23 cellular contexts compared by ENCODE assay signal in the genomic region with DNA sequence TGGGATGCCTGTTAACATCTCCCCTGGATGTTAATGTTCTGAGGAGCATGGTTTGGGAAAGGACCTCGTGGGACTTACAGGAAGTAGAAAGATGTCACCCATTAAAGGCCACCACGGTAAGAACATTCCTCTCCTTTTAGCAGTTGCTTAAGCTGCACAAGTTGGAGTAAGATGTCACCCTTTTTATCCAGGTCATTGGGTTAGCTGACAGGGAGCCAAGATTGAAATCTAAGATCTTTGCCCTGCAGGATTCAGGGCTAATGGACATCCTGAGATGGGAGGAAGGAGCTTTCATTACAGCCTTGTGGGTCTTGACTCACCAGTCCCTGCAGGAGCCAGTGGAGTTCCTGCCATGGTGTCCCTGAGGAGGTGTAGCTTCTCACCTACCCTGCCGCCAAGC. TPM values are rescaled to one million over a fixed set of nuclear protein-coding genes. Genes with fewer than 3 reads are reported as not detected.
DNase-seq lines count a peak whose midpoint lies in the region; ATAC-seq, FAIRE-seq and TF ChIP-seq lines count a peak whose summit lies in the region.
"Had no signal": no experiment of that assay in that cellular context is flagged by ENCODE, and none has a peak within 500 bp of the region (broad histone marks: within the 10 kb centered on the region; RNA-seq: fewer than 3 reads in every experiment).

No MANE protein-coding gene starts in this region.

- no peak overlapping the region for H3K4me2 ChIP-seq in GM12878 (ENCODE audit: control insufficient read depth, insufficient read depth)

- H3K4me1 ChIP-seq in GM12878 (ENCODE audit: control insufficient read depth, insufficient read depth, low read length) (no peaks in the 10 kb centered on the region), gastrocnemius medialis (no peaks in the 10 kb centered on the region)

- TF ChIP-seq RAD21 in Ishikawa (IDR thresholded peaks at IDR 0.05; ENCODE audit: low read depth): no peak
- TF ChIP-seq RAD21 in GM12878 (IDR thresholded peaks at IDR 0.05; ENCODE audit: insufficient read depth, low read depth, low read length): no peak

- TF ChIP-seq CTCF in GM12878 (IDR thresholded peaks at IDR 0.05 in 2 of 3, conservative IDR thresholded peaks at IDR 0.05 in 1 of 3; ENCODE audit: control insufficient read depth in 2 of 3, extremely low read depth in 1 of 3, insufficient read depth in 1 of 3, low read depth in 3 of 3, low read length in 3 of 3) (no peak), gastrocnemius medialis (IDR thresholded peaks at IDR 0.05 in 4 of 5, conservative IDR thresholded peaks at IDR 0.05 in 1 of 5) (no peak)

- H3K27me3 ChIP-seq in GM12878 (replicated peaks in 1 of 2; ENCODE audit: control insufficient read depth in 2 of 2, insufficient read depth in 2 of 2, low read length in 1 of 2): no peaks in the 10 kb centered on the region
- no peaks in the 10 kb centered on the region for H3K27me3 ChIP-seq in gastrocnemius medialis

- in situ Hi-C loops in GM12878 (cut with MboI) (no loop called here), gastrocnemius medialis (cut with MboI; ENCODE audit: low sequenced_read_pairs in 4 of 4) (no loop called here)

- DNase-seq in EH (ENCODE audit: low read depth): peak; percentile 18
- DNase-seq in GM12878 (ENCODE audit: low read depth, low spot score): no peak
- DNase-seq in gastrocnemius medialis: no peak
- DNase-seq in activated CD8-positive, alpha-beta memory T cell treated with anti-CD3 and anti-CD28 coated beads, Interleukin-2, amount 50 U/mL, for 4 hours: no peak
- DNase-seq in activated CD4-positive, alpha-beta T cell treated with anti-CD3 and anti-CD28 coated beads, Interleukin-2, amount 50 U/mL, for 48 hours: no peak
- DNase-seq in posterior vena cava (ENCODE audit: low spot score): no peak
- DNase-seq: CD8-positive, alpha-beta T cell; DMS79 treated with DMSO at 0.1 percent for 48 hours; HFFc6; Karpas-422; MV-4-11; NCI-H1105; NCI-H146; NCI-H1930; NCI-H2107; NCI-H524; NCI-H774; SIG-M5 had no signal

- POLR2A ChIA-PET in GM12878 (lab: Charles Lee): no interaction called here

- WGBS in GM12878 (ENCODE audit: insufficient coverage, insufficient replicate concordance, low lambda C conversion rate, missing lambda C conversion rate): 36% methylated on average over 3 of the region's 3 CpGs

- TF ChIP-seq EP300 in Ishikawa (IDR thresholded peaks at IDR 0.05; ENCODE audit: borderline replicate concordance): no peak
- TF ChIP-seq EP300 in GM12878 (IDR thresholded peaks at IDR 0.05; ENCODE audit: borderline replicate concordance in 1 of 2, control insufficient read depth in 1 of 2, low read depth in 2 of 2, low read length in 2 of 2): no peak

- H3K9me3 ChIP-seq in GM12878 (replicated peaks; ENCODE audit: control insufficient read depth, insufficient read depth, low read length) (no peaks in the 10 kb centered on the region), gastrocnemius medialis (no peaks in the 10 kb centered on the region)

- TF ChIP-seq POLR2A in GM12878 (IDR thresholded peaks at IDR 0.05; ENCODE audit: low read depth, low read length): no peak
- no peak for TF ChIP-seq POLR2A in gastrocnemius medialis (IDR thresholded peaks at IDR 0.05)

- CTCF ChIA-PET in GM12878 (lab: Yijun Ruan, JAX): no interaction called here

- peaks cover 0 to 6% of the 10 kb centered on the region in 2 experiments; a peak in 2 of 4 replicates for H3K36me3 ChIP-seq in GM12878 (ENCODE audit: control insufficient read depth in 2 of 2, insufficient read depth in 2 of 2, low read length in 1 of 2)
- no peaks in the 10 kb centered on the region for H3K36me3 ChIP-seq in gastrocnemius medialis

- intact Hi-C loops in GM12878 (cut with micrococcal nuclease; ENCODE audit: unreplicated experiment) (no loop called here), gastrocnemius medialis (cut with DNase I; ENCODE audit: low total_unique reads) (no loop called here), posterior vena cava (cut with DNase I) (no loop called here)

- SMC1A ChIA-PET in GM12878 (lab: Charles Lee; ENCODE audit: uncharacterized antibody, unreplicated experiment): no interaction called here

- no peak overlapping the region for H3K9ac ChIP-seq in GM12878 (ENCODE audit: control insufficient read depth, insufficient read depth, low read length)

- no peak for FAIRE-seq in GM12878 (lab: Jason Lieb, UNC)
- FAIRE-seq: GM19239, H54 had no signal

- no peak for ATAC-seq in GM12878
- peak; percentile 58 to 64 for ATAC-seq in gastrocnemius medialis
- ATAC-seq: CD8-positive, alpha-beta T cell had no signal

- no peak overlapping the region for H2AFZ ChIP-seq in GM12878 (ENCODE audit: control insufficient read depth, low read depth, low read length)

- BruUV-seq in GM12878 (replicated peaks; lab: Mats Ljungman, UMichigan): TSS peak; percentile 81

- H3K4me3 ChIP-seq in GM12878: no peak overlapping the region
- H3K4me3 ChIP-seq in gastrocnemius medialis: no peak overlapping the region
- H3K4me3 ChIP-seq: SK-N-MC had no signal

- RAD21 ChIA-PET in GM12878 (lab: Charles Lee; ENCODE audit: unreplicated experiment): no interaction called here

- H4K20me1 ChIP-seq in GM12878 (ENCODE audit: control insufficient read depth, insufficient read depth): no peaks in the 10 kb centered on the region

- H3K27ac ChIP-seq in GM12878 (ENCODE audit: control insufficient read depth, insufficient read depth) (no peak overlapping the region), gastrocnemius medialis (no peak overlapping the region)
- H3K27ac ChIP-seq: C4-2B, SK-N-MC had no signal

- no peaks in the 10 kb centered on the region for H3K79me2 ChIP-seq in GM12878 (ENCODE audit: control insufficient read depth, insufficient read depth, low read length)

RNA-seq across cellular contexts. Expression of gene PABPC1L, which starts 22.1 kb away (rescaled TPM):
- 156 and 164 TPM in 2 replicates for total RNA-seq in GM12878 (2013; cell fraction: nucleolus; rRNA removed)
- total RNA-seq in GM12878 (2014; rRNA removed): 9.8 and 14.2 TPM in 2 replicates
- total RNA-seq in GM12878 (2014; rRNA removed; fragmentation: Illumina TruSeq; extraction: Trizol): 9.5 and 11.1 TPM in 2 replicates
- total RNA-seq in GM12878 (2021): 29.0 and 35.0 TPM in 2 replicates
- 26.7 TPM for polyA plus RNA-seq in GM12878 (2011; ENCODE audit: low read depth)
- polyA plus RNA-seq in GM12878 (2011; rRNA removed): 57.7 and 66.8 TPM in 2 replicates
- polyA plus RNA-seq in GM12878 (2011; cell fraction: cytosol; rRNA removed): 61.4 and 79.4 TPM in 2 replicates
- 337 and 458 TPM in 2 replicates for polyA plus RNA-seq in GM12878 (2011; cell fraction: nucleus; rRNA removed)
- polyA plus RNA-seq in GM12878 (2012): 36.5 and 38.1 TPM in 2 replicates
- polyA plus RNA-seq in GM12878 (2014; fragmentation: Illumina TruSeq; extraction: Trizol): 20.8 and 31.7 TPM in 2 replicates
- polyA plus RNA-seq in GM12878 (2014; fragmentation: Nextera tagmentation; extraction: Ambion mirVana): 1 to 10 TPM; 6.1 to 7.1 TPM
- polyA plus RNA-seq in GM12878 (2014; rRNA removed): 60.8 and 69.2 TPM in 2 replicates
- 1 to 10 TPM; 7.8 to 8.6 TPM for polyA plus RNA-seq in GM12878 (2016; fragmentation: Nextera tagmentation; extraction: Ambion mirVana)
- polyA minus RNA-seq in GM12878 (2011; rRNA and poly(A)+ RNA removed): 14.6 and 22.4 TPM in 2 replicates
- 5.7 and 7.5 TPM in 2 replicates for polyA minus RNA-seq in GM12878 (2011; cell fraction: cytosol; rRNA and poly(A)+ RNA removed)
- polyA minus RNA-seq in GM12878 (2011; cell fraction: nucleus; rRNA and poly(A)+ RNA removed): 28.2 and 46.6 TPM in 2 replicates
- total RNA-seq in gastrocnemius medialis: 1 to 10 TPM in 1 of 4 donors, under 1 TPM in 3; 0.22 to 3.8 (median 0.54) TPM
- total RNA-seq in posterior vena cava: 1 to 10 TPM; 5.9 to 9.9 TPM

RNA-seq across cellular contexts. Expression of gene TOMM34, which starts 28.3 kb away (rescaled TPM):
- 9.2 and 10.5 TPM in 2 replicates for total RNA-seq in GM12878 (2013; cell fraction: nucleolus; rRNA removed)
- total RNA-seq in GM12878 (2014; rRNA removed) (47.3 and 49.1 TPM in 2 replicates), GM12878 (2014; rRNA removed; fragmentation: Illumina TruSeq; extraction: Trizol) (27.2 and 28.3 TPM in 2 replicates), GM12878 (2021) (37.1 and 37.9 TPM in 2 replicates), gastrocnemius medialis (10 to 100 TPM in 3 of 4 donors, 1 to 10 TPM in 1; 9.8 to 19.2 (median 17.0) TPM), posterior vena cava (10 to 100 TPM in 1 of 2 donors, 1 to 10 TPM in 1; 7.3 to 12.3 TPM)
- polyA plus RNA-seq in GM12878 (2011; ENCODE audit: low read depth): 22.6 TPM
- polyA plus RNA-seq in GM12878 (2011; rRNA removed) (30.0 and 44.0 TPM in 2 replicates), GM12878 (2014; fragmentation: Illumina TruSeq; extraction: Trizol) (42.1 and 53.7 TPM in 2 replicates), GM12878 (2014; fragmentation: Nextera tagmentation; extraction: Ambion mirVana) (10 to 100 TPM; 14.0 to 24.5 TPM), GM12878 (2014; rRNA removed) (43.7 and 43.8 TPM in 2 replicates), GM12878 (2016; fragmentation: Nextera tagmentation; extraction: Ambion mirVana) (10 to 100 TPM; 68.2 to 73.8 TPM)
- polyA plus RNA-seq in GM12878 (2011; cell fraction: cytosol; rRNA removed): 57.5 and 58.8 TPM in 2 replicates
- polyA plus RNA-seq in GM12878 (2011; cell fraction: nucleus; rRNA removed): 29.4 and 38.0 TPM in 2 replicates
- polyA plus RNA-seq in GM12878 (2012): 22.4 and 28.4 TPM in 2 replicates
- polyA minus RNA-seq in GM12878 (2011; rRNA and poly(A)+ RNA removed): 29.0 and 32.2 TPM in 2 replicates
- 9.2 and 9.6 TPM in 2 replicates for polyA minus RNA-seq in GM12878 (2011; cell fraction: cytosol; rRNA and poly(A)+ RNA removed)
- polyA minus RNA-seq in GM12878 (2011; cell fraction: nucleus; rRNA and poly(A)+ RNA removed): 5.3 and 6.7 TPM in 2 replicates

RNA-seq across cellular contexts. Expression of gene STK4, which starts 34.4 kb away (rescaled TPM):
- 387 TPM in 2 replicates for total RNA-seq in GM12878 (2013; cell fraction: nucleolus; rRNA removed)
- total RNA-seq in GM12878 (2014; rRNA removed) (86.8 and 97.8 TPM in 2 replicates), GM12878 (2014; rRNA removed; fragmentation: Illumina TruSeq; extraction: Trizol) (107 and 108 TPM in 2 replicates), GM12878 (2021) (96.2 and 101 TPM in 2 replicates), gastrocnemius medialis (1 to 10 TPM; 4.5 to 6.4 (median 5.5) TPM), posterior vena cava (10 to 100 TPM; 29.0 to 30.1 TPM)
- 32.8 TPM for polyA plus RNA-seq in GM12878 (2011; ENCODE audit: low read depth)
- polyA plus RNA-seq in GM12878 (2011; rRNA removed) (92.6 and 122 TPM in 2 replicates), GM12878 (2014; fragmentation: Illumina TruSeq; extraction: Trizol) (84.9 and 101 TPM in 2 replicates), GM12878 (2014; fragmentation: Nextera tagmentation; extraction: Ambion mirVana) (10 to 100 TPM; 24.0 to 51.4 TPM), GM12878 (2014; rRNA removed) (59.8 and 68.0 TPM in 2 replicates), GM12878 (2016; fragmentation: Nextera tagmentation; extraction: Ambion mirVana) (100 to 1,000 TPM; 123 to 135 TPM)
- polyA plus RNA-seq in GM12878 (2011; cell fraction: cytosol; rRNA removed): 38.8 and 43.9 TPM in 2 replicates
- 60.6 and 66.6 TPM in 2 replicates for polyA plus RNA-seq in GM12878 (2011; cell fraction: nucleus; rRNA removed)
- polyA plus RNA-seq in GM12878 (2012): 42.9 and 43.0 TPM in 2 replicates
- 96.0 and 117 TPM in 2 replicates for polyA minus RNA-seq in GM12878 (2011; rRNA and poly(A)+ RNA removed)
- 34.5 and 39.4 TPM in 2 replicates for polyA minus RNA-seq in GM12878 (2011; cell fraction: cytosol; rRNA and poly(A)+ RNA removed)
- polyA minus RNA-seq in GM12878 (2011; cell fraction: nucleus; rRNA and poly(A)+ RNA removed): 77.5 and 137 TPM in 2 replicates

RNA-seq across cellular contexts. Expression of gene YWHAB, which starts 46.4 kb away (rescaled TPM):
- total RNA-seq in GM12878 (2013; cell fraction: nucleolus; rRNA removed): 50.2 and 53.0 TPM in 2 replicates
- 63.5 and 73.2 TPM in 2 replicates for total RNA-seq in GM12878 (2014; rRNA removed)
- 81.9 and 84.6 TPM in 2 replicates for total RNA-seq in GM12878 (2014; rRNA removed; fragmentation: Illumina TruSeq; extraction: Trizol)
- 185 and 195 TPM in 2 replicates for total RNA-seq in GM12878 (2021)
- polyA plus RNA-seq in GM12878 (2011; ENCODE audit: low read depth): 74.9 TPM
- polyA plus RNA-seq in GM12878 (2011; rRNA removed): 99.1 and 111 TPM in 2 replicates
- 51.3 and 64.8 TPM in 2 replicates for polyA plus RNA-seq in GM12878 (2011; cell fraction: cytosol; rRNA removed)
- 33.8 and 45.5 TPM in 2 replicates for polyA plus RNA-seq in GM12878 (2011; cell fraction: nucleus; rRNA removed)
- polyA plus RNA-seq in GM12878 (2012): 91.9 and 107 TPM in 2 replicates
- polyA plus RNA-seq in GM12878 (2014; fragmentation: Illumina TruSeq; extraction: Trizol): 170 and 195 TPM in 2 replicates
- polyA plus RNA-seq in GM12878 (2014; fragmentation: Nextera tagmentation; extraction: Ambion mirVana): 100 to 1,000 TPM; 136 to 153 TPM
- 76.9 and 77.5 TPM in 2 replicates for polyA plus RNA-seq in GM12878 (2014; rRNA removed)
- 100 to 1,000 TPM; 307 to 323 TPM for polyA plus RNA-seq in GM12878 (2016; fragmentation: Nextera tagmentation; extraction: Ambion mirVana)
- 38.3 and 45.1 TPM in 2 replicates for polyA minus RNA-seq in GM12878 (2011; rRNA and poly(A)+ RNA removed)
- polyA minus RNA-seq in GM12878 (2011; cell fraction: cytosol; rRNA and poly(A)+ RNA removed): 26.9 and 33.3 TPM in 2 replicates
- 16.7 and 24.7 TPM in 2 replicates for polyA minus RNA-seq in GM12878 (2011; cell fraction: nucleus; rRNA and poly(A)+ RNA removed)
- total RNA-seq in gastrocnemius medialis: 10 to 100 TPM; 73.2 to 77.9 (median 75.2) TPM
- 100 to 1,000 TPM; 165 to 179 TPM for total RNA-seq in posterior vena cava

Comparison
In these comparisons a context has a peak if more than half of its experiments do, and no peak if none do; other contexts are left out.
1. RNA of gene STK4, which starts 34.4 kb away (total RNA-seq): 86.8 to 387 TPM in GM12878 and 29.0 to 30.1 TPM in posterior vena cava; 4.5 to 6.4 TPM in gastrocnemius medialis; every median in the first group is over 4 times any median in the second.